ENCODE assay signal across 1 cellular context in genomic region chr5:90878549-90879196, GRCh38.
TF ChIP-seq lines count a peak whose summit lies in the region.

No MANE protein-coding gene starts in this region.

TF ChIP-seq in IMR-90, 13 proteins besides CTCF, POLR2A, EP300 and RAD21:
- no peak for TF ChIP-seq USF2 (IDR thresholded peaks at IDR 0.05; ENCODE audit: low read depth, low read length)
- no peak for TF ChIP-seq NFE2L2 (IDR thresholded peaks at IDR 0.05; ENCODE audit: low read depth, low read length)
- TF ChIP-seq MXI1 (IDR thresholded peaks at IDR 0.05; ENCODE audit: borderline replicate concordance, low read depth, low read length), result no peak
- no peak for TF ChIP-seq FOS (IDR thresholded peaks at IDR 0.05; ENCODE audit: low read depth, low read length)
- no peak for TF ChIP-seq RCOR1 (IDR thresholded peaks at IDR 0.05; ENCODE audit: insufficient replicate concordance, low read length)
- no peak for TF ChIP-seq CHD1 (IDR thresholded peaks at IDR 0.05; ENCODE audit: low read depth, low read length)
- TF ChIP-seq RFX5 (IDR thresholded peaks at IDR 0.05; ENCODE audit: low read depth, low read length), result no peak
- no peak for TF ChIP-seq MAFK (IDR thresholded peaks at IDR 0.05; ENCODE audit: low read depth, low read length)
- TF ChIP-seq MAZ (IDR thresholded peaks at IDR 0.05; ENCODE audit: borderline replicate concordance, low read depth, low read length), result no peak
- no peak for TF ChIP-seq SMC3 (IDR thresholded peaks at IDR 0.05; ENCODE audit: low read depth, low read length)
- TF ChIP-seq CEBPB (IDR thresholded peaks at IDR 0.05; ENCODE audit: low read depth, low read length), result no peak
- TF ChIP-seq ELK1 (IDR thresholded peaks at IDR 0.05; ENCODE audit: borderline replicate concordance, low read depth, low read length), result no peak
- no peak for TF ChIP-seq BHLHE40 (IDR thresholded peaks at IDR 0.05; ENCODE audit: low read depth, low read length)
